8 cellular contexts compared by ENCODE assay signal in the genomic region with DNA sequence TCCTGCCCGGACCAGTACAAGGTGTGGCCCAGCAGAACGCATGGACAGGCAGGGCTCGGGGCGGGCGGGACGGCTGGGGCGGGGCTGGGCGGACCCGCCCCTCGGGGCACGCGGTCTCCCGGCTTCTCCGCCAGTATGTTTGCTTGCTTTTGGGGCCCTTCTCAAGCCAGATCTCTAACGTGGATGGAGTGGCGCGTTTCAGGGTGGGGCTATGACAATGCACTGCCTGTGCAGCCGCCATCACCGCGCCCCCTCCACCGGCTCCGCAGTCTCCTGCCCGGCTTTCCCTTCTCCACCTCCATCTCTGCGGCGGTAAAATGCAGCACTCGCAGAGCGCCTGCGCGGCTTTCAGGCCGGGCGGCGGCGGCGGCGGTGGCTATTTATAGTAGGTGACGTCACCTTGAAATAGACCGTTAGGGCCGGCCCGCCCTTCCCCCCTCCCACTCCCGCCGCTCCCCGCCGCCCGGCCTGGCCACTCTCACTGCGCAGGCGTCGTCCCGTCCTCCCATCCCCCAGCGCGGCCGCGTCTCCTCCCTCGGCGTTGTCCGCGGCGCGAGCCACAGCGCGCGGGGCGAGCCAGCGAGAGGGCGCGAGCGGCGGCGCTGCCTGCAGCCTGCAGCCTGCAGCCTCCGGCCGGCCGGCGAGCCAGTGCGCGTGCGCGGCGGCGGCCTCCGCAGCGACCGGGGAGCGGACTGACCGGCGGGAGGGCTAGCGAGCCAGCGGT. TPM values are rescaled to one million over a fixed set of nuclear protein-coding genes. Genes with fewer than 3 reads are reported as not detected.
A peak's percentile ranks its signal among the peaks of the same experiment; 100 is the strongest.
DNase-seq lines count a peak whose midpoint lies in the region; ATAC-seq and TF ChIP-seq lines count a peak whose summit lies in the region.

A gene (plus strand): TSS at position 560 of the 724 bp plus-strand sequence. CDS start 199 bp downstream, outside the sequence.

- DNase-seq in AG20443 (ENCODE audit: low spot score) (peak; percentile 99), NCI-H510A (lab: John Stamatoyannopoulos, UW) (peak; percentile 82), colonic mucosa (peak; percentile 96), left kidney (ENCODE audit: low read depth, low spot score) (peak; percentile 98)
- DNase-seq in activated CD4-positive, alpha-beta T cell treated with anti-CD3 and anti-CD28 coated beads for 48 hours: peak; percentile 95
- peak; percentile 91 for DNase-seq in stimulated activated CD4-positive, alpha-beta T cell treated with anti-CD3 and anti-CD28 coated beads, Interleukin-1b, Interleukin-23, amount 100 ng/mL, for 48 hours

- TF ChIP-seq CTCF in colonic mucosa (IDR thresholded peaks at IDR 0.05): no peak

- intact Hi-C loops in colonic mucosa (cut with DNase I): loop anchor here (10.0 kb wide), 1 partner anchor 279 kb away; a partner anchor contains a TSS

- peak within 1 kb of the TSS; percentile 98 for H3K27ac ChIP-seq in colonic mucosa

- H3K9me3 ChIP-seq in colonic mucosa: no peaks in the 10 kb centered on the region

- H3K9ac ChIP-seq in colonic mucosa (ENCODE audit: low read depth in 2 of 2, low read length in 2 of 2): peak within 1 kb of the TSS; percentile 96 to 98

- ATAC-seq in GM19035 (IDR thresholded peaks at IDR 0.05; ENCODE audit: unreplicated experiment) (peak; percentile 76), HG03342 (IDR thresholded peaks at IDR 0.05; ENCODE audit: unreplicated experiment) (peak; percentile 66)

- peaks cover 9% of the 10 kb centered on the region for H3K4me1 ChIP-seq in colonic mucosa

- no peaks in the 10 kb centered on the region for H3K36me3 ChIP-seq in colonic mucosa

- no peaks in the 10 kb centered on the region for H3K27me3 ChIP-seq in colonic mucosa

- peak within 1 kb of the TSS; percentile 89 for H3K4me3 ChIP-seq in colonic mucosa

RNA-seq across cellular contexts. Expression of the gene that starts here (rescaled TPM):
- 100 to 1,000 TPM; 207 to 269 TPM for total RNA-seq in colonic mucosa

Comparison
In these comparisons a context has a peak if more than half of its experiments do, and no peak if none do; other contexts are left out.
1. Peak in every context shown above with its lines: DNase-seq, ATAC-seq, H3K4me3 ChIP-seq and H3K27ac ChIP-seq.